1 cellular context compared by ENCODE assay signal in genomic region chr1:160342953-160343869, GRCh38.
TF ChIP-seq lines count a peak whose summit lies in the region.

Gene COPA (minus strand): TSS chr1:160343250. CDS start chr1:160343170, 80 bp downstream.
Gene NCSTN (plus strand): TSS chr1:160343383. CDS start chr1:160343397, 14 bp downstream.

TF ChIP-seq in K562, 482 proteins besides CTCF, POLR2A, EP300 and RAD21 (continued from another document):
- TF ChIP-seq HMGN3 (IDR thresholded peaks at IDR 0.05; ENCODE audit: borderline replicate concordance, extremely low read depth, insufficient read length, low read depth, low read length) (peak; percentile 37), ELF4 (CRISPR knock-in tag; IDR thresholded peaks at IDR 0.05) (peak; percentile 86), ETS2 (tag; IDR thresholded peaks at IDR 0.05; ENCODE audit: borderline replicate concordance, poor library complexity, severe bottlenecking) (no peak), GABPB1 (CRISPR knock-in tag; IDR thresholded peaks at IDR 0.05) (peak; percentile 96), EWSR1 (IDR thresholded peaks at IDR 0.05; ENCODE audit: borderline replicate concordance, low read depth, partially characterized antibody) (no peak), SNIP1 (IDR thresholded peaks at IDR 0.05; ENCODE audit: low read depth) (peak; percentile 80; the same call in 1 of the 2 replicates), ZNF398 (CRISPR knock-in tag; IDR thresholded peaks at IDR 0.05) (no peak), FOXK1 (CRISPR knock-in tag; IDR thresholded peaks at IDR 0.05; ENCODE audit: borderline replicate concordance) (no peak), THRA (IDR thresholded peaks at IDR 0.05) (no peak), TCFL5 (CRISPR knock-in tag; conservative IDR thresholded peaks at IDR 0.05) (no peak), HNRNPK (IDR thresholded peaks at IDR 0.05; ENCODE audit: low read depth, low read length, poor library complexity, severe bottlenecking) (no peak), ETS1 (conservative IDR thresholded peaks at IDR 0.05; ENCODE audit: control insufficient read depth, low read depth, low read length) (peak; percentile 77), SP1 (CRISPR knock-in tag; IDR thresholded peaks at IDR 0.05) (peak; percentile 60; the same call in 1 of the 2 replicates), TEAD1 (CRISPR knock-in tag; IDR thresholded peaks at IDR 0.05) (peak in 1 of 2 experiments; percentile 80; a peak in 2 of 4 replicates), TAF7 (tag; IDR thresholded peaks at IDR 0.05) (peak; percentile 83), CREM (IDR thresholded peaks at IDR 0.05; ENCODE audit: low read depth) (peak; percentile 90), TAF9B (IDR thresholded peaks at IDR 0.05; ENCODE audit: partially characterized antibody) (peak; percentile 95), RBM17 (IDR thresholded peaks at IDR 0.05; ENCODE audit: borderline replicate concordance, low read depth, low read length) (no peak)
- TF ChIP-seq, protein P1, sequence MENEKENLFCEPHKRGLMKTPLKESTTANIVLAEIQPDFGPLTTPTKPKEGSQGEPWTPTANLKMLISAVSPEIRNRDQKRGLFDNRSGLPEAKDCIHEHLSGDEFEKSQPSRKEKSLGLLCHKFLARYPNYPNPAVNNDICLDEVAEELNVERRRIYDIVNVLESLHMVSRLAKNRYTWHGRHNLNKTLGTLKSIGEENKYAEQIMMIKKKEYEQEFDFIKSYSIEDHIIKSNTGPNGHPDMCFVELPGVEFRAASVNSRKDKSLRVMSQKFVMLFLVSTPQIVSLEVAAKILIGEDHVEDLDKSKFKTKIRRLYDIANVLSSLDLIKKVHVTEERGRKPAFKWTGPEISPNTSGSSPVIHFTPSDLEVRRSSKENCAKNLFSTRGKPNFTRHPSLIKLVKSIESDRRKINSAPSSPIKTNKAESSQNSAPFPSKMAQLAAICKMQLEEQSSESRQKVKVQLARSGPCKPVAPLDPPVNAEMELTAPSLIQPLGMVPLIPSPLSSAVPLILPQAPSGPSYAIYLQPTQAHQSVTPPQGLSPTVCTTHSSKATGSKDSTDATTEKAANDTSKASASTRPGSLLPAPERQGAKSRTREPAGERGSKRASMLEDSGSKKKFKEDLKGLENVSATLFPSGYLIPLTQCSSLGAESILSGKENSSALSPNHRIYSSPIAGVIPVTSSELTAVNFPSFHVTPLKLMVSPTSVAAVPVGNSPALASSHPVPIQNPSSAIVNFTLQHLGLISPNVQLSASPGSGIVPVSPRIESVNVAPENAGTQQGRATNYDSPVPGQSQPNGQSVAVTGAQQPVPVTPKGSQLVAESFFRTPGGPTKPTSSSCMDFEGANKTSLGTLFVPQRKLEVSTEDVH (IDR thresholded peaks at IDR 0.05; ENCODE audit: low read depth, partially characterized antibody) = peak; percentile 89
- TF ChIP-seq, protein P2, sequence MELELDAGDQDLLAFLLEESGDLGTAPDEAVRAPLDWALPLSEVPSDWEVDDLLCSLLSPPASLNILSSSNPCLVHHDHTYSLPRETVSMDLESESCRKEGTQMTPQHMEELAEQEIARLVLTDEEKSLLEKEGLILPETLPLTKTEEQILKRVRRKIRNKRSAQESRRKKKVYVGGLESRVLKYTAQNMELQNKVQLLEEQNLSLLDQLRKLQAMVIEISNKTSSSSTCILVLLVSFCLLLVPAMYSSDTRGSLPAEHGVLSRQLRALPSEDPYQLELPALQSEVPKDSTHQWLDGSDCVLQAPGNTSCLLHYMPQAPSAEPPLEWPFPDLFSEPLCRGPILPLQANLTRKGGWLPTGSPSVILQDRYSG (tag; conservative IDR thresholded peaks at IDR 0.05; ENCODE audit: low read depth) = no peak
TF ChIP-seq in K562: peak in this region for 146.
